9 cellular contexts compared by ENCODE assay signal in the genomic region with DNA sequence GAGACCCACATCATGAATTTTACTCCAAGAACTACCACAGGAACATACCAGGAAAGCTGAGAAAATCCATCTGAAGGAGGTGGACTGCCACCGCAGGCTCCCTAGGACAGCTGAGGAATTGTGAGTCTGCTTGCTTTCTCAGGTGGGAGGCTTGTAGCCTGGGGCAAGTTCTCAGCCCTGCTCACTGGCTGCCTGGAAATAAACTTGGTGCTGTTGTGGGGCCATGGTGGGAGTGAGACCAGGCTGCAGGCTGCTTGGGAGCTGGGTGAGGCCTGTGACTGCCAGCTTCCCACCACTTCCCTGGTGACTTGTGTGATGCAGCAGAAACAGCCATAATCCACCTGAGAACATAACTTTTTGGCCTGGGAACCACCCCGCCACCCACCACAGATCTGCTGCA.
"Had no signal": no experiment of that assay in that cellular context is flagged by ENCODE, and none has a peak within 500 bp of the region (broad histone marks: within the 10 kb centered on the region; RNA-seq: fewer than 3 reads in every experiment).

No MANE protein-coding gene starts in this region.

- H2AFZ ChIP-seq: GM23248 had no signal

- H3K27ac Mint-ChIP-seq: HFFc6 had no signal

- H3K36me3 ChIP-seq: HAP-1 had no signal

- ATAC-seq: HCT116, K562 had no signal

- DNase-seq: GM23248, GOT3, H7, HFFc6, IMR-90, KG1 had no signal

- H3K4me3 Mint-ChIP-seq: HFFc6 had no signal

- H3K9ac ChIP-seq: GM23248 had no signal

- H3K4me3 ChIP-seq: GM23248, HAP-1, K562 had no signal

- H3K9me3 ChIP-seq: HAP-1 had no signal

- H3K4me1 ChIP-seq: HAP-1 had no signal

- H3K9me3 Mint-ChIP-seq: HFFc6 had no signal

- H3K27ac ChIP-seq: GM23248 had no signal
